ENCODE assay signal across 1 cellular context in genomic region chrX:38806875-38807601, GRCh38.
TF ChIP-seq lines count a peak whose summit lies in the region.

No MANE protein-coding gene starts in this region.

TF ChIP-seq in HepG2, 621 proteins besides CTCF, POLR2A, EP300 and RAD21 (continued from another document):
- TF ChIP-seq HINFP (CRISPR knock-in tag; IDR thresholded peaks at IDR 0.05; ENCODE audit: low read depth), result no peak
- peak; percentile 65; the same call in 1 of the 2 replicates for TF ChIP-seq PAF1 (CRISPR knock-in tag; IDR thresholded peaks at IDR 0.05)
- no peak for TF ChIP-seq SUZ12 (IDR thresholded peaks at IDR 0.05; ENCODE audit: low read depth, low read length)
- peak; percentile 78 for TF ChIP-seq HNF1A (IDR thresholded peaks at IDR 0.05; ENCODE audit: low read depth)
- peak; percentile 68; the same call in 1 of the 2 replicates for TF ChIP-seq HNF1A (CRISPR knock-in tag; IDR thresholded peaks at IDR 0.05; ENCODE audit: borderline replicate concordance)
- TF ChIP-seq ZNF770 (CRISPR knock-in tag; IDR thresholded peaks at IDR 0.05), result no peak
- no peak for TF ChIP-seq ZNF451 (CRISPR knock-in tag; IDR thresholded peaks at IDR 0.05)
- no peak for TF ChIP-seq GPBP1L1 (CRISPR knock-in tag; IDR thresholded peaks at IDR 0.05)
- TF ChIP-seq HNRNPK (IDR thresholded peaks at IDR 0.05; ENCODE audit: low read depth, low read length, poor library complexity, severe bottlenecking), result no peak
- TF ChIP-seq MBD4 (IDR thresholded peaks at IDR 0.05; ENCODE audit: borderline replicate concordance, low read length), result peak; percentile 24; the same call in 1 of the 2 replicates
- TF ChIP-seq TSC22D2 (CRISPR knock-in tag; IDR thresholded peaks at IDR 0.05; ENCODE audit: borderline replicate concordance), result no peak
- no peak for TF ChIP-seq ZMYM2 (CRISPR knock-in tag; IDR thresholded peaks at IDR 0.05)
- TF ChIP-seq RBFOX2 (IDR thresholded peaks at IDR 0.05; ENCODE audit: low read depth, low read length), result peak; percentile 37; the same call in 1 of the 2 replicates
- no peak for TF ChIP-seq THAP8 (CRISPR knock-in tag; IDR thresholded peaks at IDR 0.05; ENCODE audit: borderline replicate concordance)
- no peak for TF ChIP-seq GTF2F1 (IDR thresholded peaks at IDR 0.05; ENCODE audit: low read length)
- peak; percentile 29; the same call in 1 of the 2 replicates for TF ChIP-seq TBX2 (CRISPR knock-in tag; IDR thresholded peaks at IDR 0.05; ENCODE audit: borderline replicate concordance)
- no peak for TF ChIP-seq IKZF1 (IDR thresholded peaks at IDR 0.05)
- no peak for TF ChIP-seq ZNF678 (CRISPR knock-in tag; IDR thresholded peaks at IDR 0.05)
- TF ChIP-seq ZNF343 (CRISPR knock-in tag; IDR thresholded peaks at IDR 0.05), result no peak
- no peak for TF ChIP-seq GPN1 (CRISPR knock-in tag; IDR thresholded peaks at IDR 0.05; ENCODE audit: borderline replicate concordance)
- peak; percentile 48; the same call in 1 of the 2 replicates for TF ChIP-seq POLR2G (IDR thresholded peaks at IDR 0.05; ENCODE audit: low read depth, low read length)
- no peak for TF ChIP-seq ZNF567 (CRISPR knock-in tag; IDR thresholded peaks at IDR 0.05; ENCODE audit: borderline replicate concordance)
- TF ChIP-seq ZNF7 (CRISPR knock-in tag; IDR thresholded peaks at IDR 0.05), result peak; percentile 87
- TF ChIP-seq ZSCAN21 (CRISPR knock-in tag; IDR thresholded peaks at IDR 0.05; ENCODE audit: borderline replicate concordance), result no peak
- peak; percentile 87 for TF ChIP-seq RBM22 (optimal IDR thresholded peaks at IDR 0.05; ENCODE audit: low read length)
- TF ChIP-seq POLR2AphosphoS5 (IDR thresholded peaks at IDR 0.05; ENCODE audit: low read depth, low read length), result peak; percentile 14; the same call in 1 of the 2 replicates
- TF ChIP-seq ZFP36L2 (CRISPR knock-in tag; IDR thresholded peaks at IDR 0.05), result no peak
- TF ChIP-seq TGIF2 (CRISPR knock-in tag; IDR thresholded peaks at IDR 0.05), result no peak
- TF ChIP-seq ZNF335 (CRISPR knock-in tag; IDR thresholded peaks at IDR 0.05), result no peak
- TF ChIP-seq ZNF546 (CRISPR knock-in tag; conservative IDR thresholded peaks at IDR 0.05), result no peak
- no peak for TF ChIP-seq SYNCRIP (IDR thresholded peaks at IDR 0.05; ENCODE audit: insufficient read depth, low read depth, low read length)
- peak; percentile 28; the same call in 1 of the 2 replicates for TF ChIP-seq PAXIP1 (CRISPR knock-in tag; conservative IDR thresholded peaks at IDR 0.05)
- TF ChIP-seq NPAS2 (CRISPR knock-in tag; IDR thresholded peaks at IDR 0.05; ENCODE audit: borderline replicate concordance), result no peak
- TF ChIP-seq ZNF362 (CRISPR knock-in tag; IDR thresholded peaks at IDR 0.05; ENCODE audit: borderline replicate concordance), result peak; percentile 53; the same call in 1 of the 2 replicates
